In the genomic region with DNA sequence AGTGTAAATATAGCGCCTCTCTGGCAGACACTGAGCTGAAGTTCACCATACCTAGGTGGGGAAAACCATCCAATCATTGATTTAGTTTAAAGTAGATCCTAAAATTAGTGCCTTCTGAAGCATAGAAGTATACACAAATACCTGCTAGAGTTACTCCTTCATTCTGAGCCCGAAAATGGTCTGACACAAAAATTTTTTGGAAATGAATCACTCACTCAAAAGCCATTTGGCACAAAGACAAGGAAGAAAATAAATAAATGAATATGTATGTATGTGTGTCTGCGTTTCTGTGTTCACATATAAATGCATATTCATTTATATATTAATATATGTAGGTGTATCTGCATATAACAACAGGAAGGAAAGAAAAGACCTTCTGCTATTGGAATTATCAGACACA, we compare ENCODE assay signal across 17 cellular contexts.
DNase-seq lines count a peak whose midpoint lies in the region; ATAC-seq and TF ChIP-seq lines count a peak whose summit lies in the region.
"Had no signal": no experiment of that assay in that cellular context is flagged by ENCODE, and none has a peak within 500 bp of the region (broad histone marks: within the 10 kb centered on the region; RNA-seq: fewer than 3 reads in every experiment).

No MANE protein-coding gene starts in this region.

- DNase-seq in ELR (ENCODE audit: low read depth) (peak; percentile 59), PC-3 (peak; percentile 45), astrocyte of the spinal cord (ENCODE audit: low read depth, low spot score) (peak; percentile 14), renal cortical epithelial cell (ENCODE audit: low read depth) (peak; percentile 6), WTC11 (ENCODE audit: low spot score) (no peak), lower lobe of right lung (no peak)
- DNase-seq in activated naive CD4-positive, alpha-beta T cell treated with Interleukin-2 at 50 U/mL for 16 hours = no peak
- DNase-seq: 8988T; AML-193; Caco-2; CD8-positive, alpha-beta memory T cell; DND-41; GF-D8; HFFc6 had no signal

- H3K4me3 Mint-ChIP-seq in WTC11 = no peak overlapping the region
- H3K4me3 Mint-ChIP-seq: CD8-positive, alpha-beta memory T cell; HFFc6 had no signal

- H3K36me3 Mint-ChIP-seq in WTC11 = peaks cover 4% of the 10 kb centered on the region
- H3K36me3 Mint-ChIP-seq: CD8-positive, alpha-beta memory T cell had no signal

- no peaks in the 10 kb centered on the region for H3K9me2 ChIP-seq in PC-3 (replicated peaks; ENCODE audit: low read length)

- CTCF ChIA-PET in PC-3 (lab: Charles Lee) (no interaction called here), WTC11 (lab: Charles Lee) (no interaction called here)

- in situ Hi-C loops in astrocyte of the spinal cord (cut with HindIII; ENCODE audit: low sequenced_read_pairs) = no loop called here

- no peaks in the 10 kb centered on the region for H3K36me3 ChIP-seq in PC-3 (ENCODE audit: low read depth, low read length)
- H3K36me3 ChIP-seq in lower lobe of right lung = no peaks in the 10 kb centered on the region
- H3K36me3 ChIP-seq: BLaER1, HAP-1 had no signal

- H3K27me3 Mint-ChIP-seq in WTC11 (ENCODE audit: low read depth) = no peaks in the 10 kb centered on the region
- H3K27me3 Mint-ChIP-seq: CD8-positive, alpha-beta memory T cell had no signal

- H3K4me1 Mint-ChIP-seq in WTC11 = no peaks in the 10 kb centered on the region
- H3K4me1 Mint-ChIP-seq: CD8-positive, alpha-beta memory T cell had no signal

- intact Hi-C loops in PC-3 (cut with micrococcal nuclease) = no loop called here
- intact Hi-C loops in lower lobe of right lung (cut with DNase I) = no loop called here

- ATAC-seq in PC-3 = peak; percentile 61
- ATAC-seq in WTC11 = no peak
- no peak for ATAC-seq in lower lobe of right lung

- no peaks in the 10 kb centered on the region for H3K27me3 ChIP-seq in PC-3 (ENCODE audit: low read length)
- no peaks in the 10 kb centered on the region for H3K27me3 ChIP-seq in lower lobe of right lung (ENCODE audit: low read depth)
- H3K27me3 ChIP-seq: BLaER1 had no signal

- no peak overlapping the region for H3K27ac ChIP-seq in PC-3 (ENCODE audit: low read length)
- no peak overlapping the region for H3K27ac ChIP-seq in lower lobe of right lung
- H3K27ac ChIP-seq: BLaER1, HL-60 had no signal

- no peak overlapping the region for H3K4me2 ChIP-seq in PC-3 (ENCODE audit: low read length)
- H3K4me2 ChIP-seq: BLaER1 had no signal

- no peak overlapping the region for H2AFZ ChIP-seq in PC-3 (ENCODE audit: low read length)

- POLR2A ChIA-PET in PC-3 (lab: Charles Lee; ENCODE audit: unreplicated experiment) (no interaction called here), WTC11 (lab: Charles Lee) (no interaction called here)

- H3K4me3 ChIP-seq in PC-3 (ENCODE audit: low read length) = no peak overlapping the region
- H3K4me3 ChIP-seq in astrocyte of the spinal cord (ENCODE audit: low read depth, low read length) = no peak overlapping the region
- H3K4me3 ChIP-seq in lower lobe of right lung = no peak overlapping the region
- H3K4me3 ChIP-seq: BLaER1, HAP-1 had no signal

- H3F3A ChIP-seq in PC-3 (ENCODE audit: low read length, unreplicated experiment) = no peaks in the 10 kb centered on the region

- H3K4me1 ChIP-seq in PC-3 (ENCODE audit: insufficient read depth, low read length) (no peaks in the 10 kb centered on the region), lower lobe of right lung (no peaks in the 10 kb centered on the region)
- H3K4me1 ChIP-seq: BLaER1, Caco-2, HAP-1 had no signal

- no peaks in the 10 kb centered on the region for H3K79me2 ChIP-seq in PC-3 (ENCODE audit: low read length)

- H3K9me3 ChIP-seq in PC-3 (ENCODE audit: low read length) = no peaks in the 10 kb centered on the region
- H3K9me3 ChIP-seq in lower lobe of right lung = no peaks in the 10 kb centered on the region
- H3K9me3 ChIP-seq: BLaER1, Caco-2, HAP-1 had no signal

- TF ChIP-seq CTCF in PC-3 (conservative IDR thresholded peaks at IDR 0.05; ENCODE audit: low read depth, low read length) (no peak), astrocyte of the spinal cord (IDR thresholded peaks at IDR 0.05; ENCODE audit: low read depth, low read length) (no peak), WTC11 (IDR thresholded peaks at IDR 0.05) (no peak), lower lobe of right lung (IDR thresholded peaks at IDR 0.05) (no peak)

- H3K9ac ChIP-seq in PC-3 (ENCODE audit: low read length) = no peak overlapping the region
- H3K9ac ChIP-seq: BLaER1 had no signal

- no peaks in the 10 kb centered on the region for H4K20me1 ChIP-seq in PC-3 (ENCODE audit: low read length)
- H4K20me1 ChIP-seq: BLaER1 had no signal

- no peak overlapping the region for H3K27ac Mint-ChIP-seq in WTC11
- H3K27ac Mint-ChIP-seq: CD8-positive, alpha-beta memory T cell; HFFc6 had no signal

- no TSS peak for BruUV-seq in PC-3 (replicated peaks; lab: Mats Ljungman, UMichigan)

- H3K9me3 Mint-ChIP-seq in WTC11 = peaks cover 16% of the 10 kb centered on the region; the same call in 1 of the 2 replicates

TF ChIP-seq in WTC11, 78 proteins besides CTCF, POLR2A, EP300 and RAD21:
- TF ChIP-seq, protein P1, sequence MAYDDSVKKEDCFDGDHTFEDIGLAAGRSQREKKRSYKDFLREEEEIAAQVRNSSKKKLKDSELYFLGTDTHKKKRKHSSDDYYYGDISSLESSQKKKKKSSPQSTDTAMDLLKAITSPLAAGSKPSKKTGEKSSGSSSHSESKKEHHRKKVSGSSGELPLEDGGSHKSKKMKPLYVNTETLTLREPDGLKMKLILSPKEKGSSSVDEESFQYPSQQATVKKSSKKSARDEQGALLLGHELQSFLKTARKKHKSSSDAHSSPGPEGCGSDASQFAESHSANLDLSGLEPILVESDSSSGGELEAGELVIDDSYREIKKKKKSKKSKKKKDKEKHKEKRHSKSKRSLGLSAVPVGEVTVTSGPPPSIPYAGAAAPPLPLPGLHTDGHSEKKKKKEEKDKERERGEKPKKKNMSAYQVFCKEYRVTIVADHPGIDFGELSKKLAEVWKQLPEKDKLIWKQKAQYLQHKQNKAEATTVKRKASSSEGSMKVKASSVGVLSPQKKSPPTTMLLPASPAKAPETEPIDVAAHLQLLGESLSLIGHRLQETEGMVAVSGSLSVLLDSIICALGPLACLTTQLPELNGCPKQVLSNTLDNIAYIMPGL (CRISPR knock-in tag; IDR thresholded peaks at IDR 0.05) = no peak
- TF ChIP-seq, protein P2, sequence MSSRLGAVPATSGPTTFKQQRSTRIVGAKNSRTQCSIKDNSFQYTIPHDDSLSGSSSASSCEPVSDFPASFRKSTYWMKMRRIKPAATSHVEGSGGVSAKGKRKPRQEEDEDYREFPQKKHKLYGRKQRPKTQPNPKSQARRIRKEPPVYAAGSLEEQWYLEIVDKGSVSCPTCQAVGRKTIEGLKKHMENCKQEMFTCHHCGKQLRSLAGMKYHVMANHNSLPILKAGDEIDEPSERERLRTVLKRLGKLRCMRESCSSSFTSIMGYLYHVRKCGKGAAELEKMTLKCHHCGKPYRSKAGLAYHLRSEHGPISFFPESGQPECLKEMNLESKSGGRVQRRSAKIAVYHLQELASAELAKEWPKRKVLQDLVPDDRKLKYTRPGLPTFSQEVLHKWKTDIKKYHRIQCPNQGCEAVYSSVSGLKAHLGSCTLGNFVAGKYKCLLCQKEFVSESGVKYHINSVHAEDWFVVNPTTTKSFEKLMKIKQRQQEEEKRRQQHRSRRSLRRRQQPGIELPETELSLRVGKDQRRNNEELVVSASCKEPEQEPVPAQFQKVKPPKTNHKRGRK (CRISPR knock-in tag; IDR thresholded peaks at IDR 0.05; ENCODE audit: borderline replicate concordance) = no peak
- no peak for TF ChIP-seq CREB1 (CRISPR knock-in tag; IDR thresholded peaks at IDR 0.05)
- TF ChIP-seq CBFB (CRISPR knock-in tag; IDR thresholded peaks at IDR 0.05; ENCODE audit: low read depth) = no peak
- TF ChIP-seq ZNF138 (CRISPR knock-in tag; conservative IDR thresholded peaks at IDR 0.05) = no peak
- TF ChIP-seq ZNF121 (CRISPR knock-in tag; IDR thresholded peaks at IDR 0.05) = no peak
TF ChIP-seq in WTC11: peak in this region for 0.

Comparison
In these comparisons a context has a peak if more than half of its experiments do, and no peak if none do; other contexts are left out.
1. DNase-seq: peak in ELR (single experiment), PC-3 (single experiment), astrocyte of the spinal cord (single experiment) and renal cortical epithelial cell (single experiment); none in activated naive CD4-positive, alpha-beta T cell treated with Interleukin-2 at 50 U/mL for 16 hours (single experiment), WTC11 (single experiment) and lower lobe of right lung (single experiment).